17 cellular contexts compared by ENCODE assay signal in the genomic region with DNA sequence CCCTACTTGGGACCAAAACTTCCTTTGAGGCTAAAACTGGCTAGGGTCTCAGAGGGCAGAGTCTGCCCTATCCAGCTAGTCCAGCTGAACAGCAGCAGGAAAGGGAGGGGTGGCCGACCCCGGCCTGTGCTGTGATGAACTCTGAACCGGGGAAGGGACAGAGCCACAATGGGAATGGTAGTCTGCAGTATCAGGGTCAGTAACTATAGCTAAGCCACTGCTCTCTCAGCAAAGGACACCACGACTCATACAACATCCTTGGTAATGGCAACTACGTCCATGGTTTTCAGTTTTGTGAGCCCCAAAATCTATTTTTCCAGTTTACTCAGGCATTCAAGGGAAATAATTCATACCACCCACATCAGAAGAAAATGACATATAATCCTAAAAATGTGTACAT.
A peak's percentile ranks its signal among the peaks of the same experiment; 100 is the strongest.
DNase-seq lines count a peak whose midpoint lies in the region; ATAC-seq and TF ChIP-seq lines count a peak whose summit lies in the region.
"Had no signal": no experiment of that assay in that cellular context is flagged by ENCODE, and none has a peak within 500 bp of the region (broad histone marks: within the 10 kb centered on the region; RNA-seq: fewer than 3 reads in every experiment).

No MANE protein-coding gene starts in this region.

- no peaks in the 10 kb centered on the region for H3K9me2 ChIP-seq in GM23338 (ENCODE audit: insufficient read depth)

- H3K27ac ChIP-seq in GM23338 (ENCODE audit: low read depth), result no peak overlapping the region
- no peak overlapping the region for H3K27ac ChIP-seq in neural progenitor cell
- H3K27ac ChIP-seq in trophoblast cell (ENCODE audit: low read depth, low read length), result no peak overlapping the region
- no peak overlapping the region for H3K27ac ChIP-seq in naive thymus-derived CD4-positive, alpha-beta T cell (ENCODE audit: low read depth, low read length)
- H3K27ac ChIP-seq: GM23248 had no signal

- no peak for TF ChIP-seq CTCF in GM23338 (conservative IDR thresholded peaks at IDR 0.05; ENCODE audit: low read depth in 2 of 2)
- TF ChIP-seq CTCF in WTC11 (IDR thresholded peaks at IDR 0.05), result no peak
- no peak for TF ChIP-seq CTCF in neural progenitor cell (IDR thresholded peaks at IDR 0.05)

- H2BK5ac ChIP-seq in trophoblast cell (ENCODE audit: low read depth, low read length, poor library complexity), result no peak overlapping the region

- H3K9ac ChIP-seq in neural progenitor cell, result no peak overlapping the region
- H3K9ac ChIP-seq in trophoblast cell (ENCODE audit: low read length), result no peak overlapping the region
- H3K9ac ChIP-seq: GM23248 had no signal

- H3K4me2 ChIP-seq in GM23338 (no peak overlapping the region), neural progenitor cell (no peak overlapping the region), trophoblast cell (ENCODE audit: low read length) (no peak overlapping the region)

- H4K20me1 ChIP-seq in GM23338 (replicated peaks; ENCODE audit: insufficient read depth) (no peaks in the 10 kb centered on the region), neural progenitor cell (ENCODE audit: low read depth) (no peaks in the 10 kb centered on the region)

- H3K4me3 ChIP-seq in GM23338 (no peak overlapping the region), neural progenitor cell (no peak overlapping the region), trophoblast cell (ENCODE audit: low read depth, low read length) (no peak overlapping the region)
- H3K4me3 ChIP-seq in naive thymus-derived CD4-positive, alpha-beta T cell (ENCODE audit: low read length), result no peak overlapping the region
- H3K4me3 ChIP-seq: GM23248 had no signal

- no peaks in the 10 kb centered on the region for H3F3A ChIP-seq in GM23338 (replicated peaks; ENCODE audit: low read depth)
- H3F3A ChIP-seq in neural progenitor cell (ENCODE audit: low read depth), result no peaks in the 10 kb centered on the region

- H3K27me3 ChIP-seq in GM23338 (ENCODE audit: insufficient read depth) (no peaks in the 10 kb centered on the region), neural progenitor cell (no peaks in the 10 kb centered on the region), trophoblast cell (ENCODE audit: insufficient read depth, low read length) (no peaks in the 10 kb centered on the region)
- no peaks in the 10 kb centered on the region for H3K27me3 ChIP-seq in naive thymus-derived CD4-positive, alpha-beta T cell (ENCODE audit: control insufficient read depth in 2 of 2, insufficient read depth in 2 of 2, low read length in 2 of 2)

- H2BK120ac ChIP-seq in trophoblast cell (ENCODE audit: insufficient read depth, low read length, poor library complexity), result no peak overlapping the region

- no peaks in the 10 kb centered on the region for H3K9me3 Mint-ChIP-seq in GM23338
- H3K9me3 Mint-ChIP-seq in WTC11, result peaks cover 8% of the 10 kb centered on the region
- peaks cover 5% of the 10 kb centered on the region for H3K9me3 Mint-ChIP-seq in neural progenitor cell
- H3K9me3 Mint-ChIP-seq in naive thymus-derived CD4-positive, alpha-beta T cell, result peaks cover 0 to 3% (median 0%) of the 10 kb centered on the region in 11 donors
- H3K9me3 Mint-ChIP-seq: CD4-positive, alpha-beta memory T cell; H9 had no signal

- H2AFZ ChIP-seq in GM23338 (no peak overlapping the region), neural progenitor cell (replicated peaks) (no peak overlapping the region), trophoblast cell (ENCODE audit: insufficient read depth, low read length, poor library complexity) (no peak overlapping the region)
- H2AFZ ChIP-seq: GM23248 had no signal

- H3K4ac ChIP-seq in trophoblast cell (ENCODE audit: low read depth, low read length), result no peak overlapping the region

- H3K4me1 Mint-ChIP-seq in GM23338, result no peaks in the 10 kb centered on the region; the same call in 1 of the 3 replicates
- no peaks in the 10 kb centered on the region for H3K4me1 Mint-ChIP-seq in WTC11
- peaks cover 19% of the 10 kb centered on the region for H3K4me1 Mint-ChIP-seq in neural progenitor cell
- peaks cover 0 to 4% (median 0%) of the 10 kb centered on the region in 7 donors for H3K4me1 Mint-ChIP-seq in naive thymus-derived CD4-positive, alpha-beta T cell
- H3K4me1 Mint-ChIP-seq: CD4-positive, alpha-beta memory T cell; H9 had no signal

- H3K36me3 ChIP-seq in GM23338 (ENCODE audit: insufficient read depth) (no peaks in the 10 kb centered on the region), neural progenitor cell (no peaks in the 10 kb centered on the region), trophoblast cell (ENCODE audit: control insufficient read depth in 1 of 2, insufficient read depth in 2 of 2, low read length in 2 of 2) (peaks cover 2 to 5% of the 10 kb centered on the region in 2 experiments)
- H3K36me3 ChIP-seq in naive thymus-derived CD4-positive, alpha-beta T cell (ENCODE audit: control insufficient read depth in 2 of 3, insufficient read depth in 3 of 3, low read length in 3 of 3), result peaks cover 0 to 32% (median 4%) of the 10 kb centered on the region in 3 experiments

- POLR2A ChIA-PET in WTC11 (lab: Charles Lee), result no interaction called here
- POLR2A ChIA-PET in naive thymus-derived CD4-positive, alpha-beta T cell (lab: Charles Lee), result no interaction called here

- no peak overlapping the region for H2BK12ac ChIP-seq in trophoblast cell (ENCODE audit: low read length)

- H3K18ac ChIP-seq in trophoblast cell (ENCODE audit: low read length), result peak overlapping the region; percentile 47

- no peak overlapping the region for H4K91ac ChIP-seq in trophoblast cell (ENCODE audit: low read depth, low read length)

- H3K36me3 Mint-ChIP-seq in GM23338 (ENCODE audit: low read depth) (peaks cover 15% of the 10 kb centered on the region), WTC11 (peaks cover 18% of the 10 kb centered on the region), neural progenitor cell (peaks cover 22% of the 10 kb centered on the region)
- peaks cover 18 to 83% (median 54%) of the 10 kb centered on the region in 5 donors for H3K36me3 Mint-ChIP-seq in naive thymus-derived CD4-positive, alpha-beta T cell

- H3K4me1 ChIP-seq in GM23338 (ENCODE audit: insufficient read depth) (no peaks in the 10 kb centered on the region), neural progenitor cell (no peaks in the 10 kb centered on the region), trophoblast cell (ENCODE audit: control insufficient read depth in 1 of 2, insufficient read depth in 2 of 2, low read length in 2 of 2) (peaks cover 4 to 8% of the 10 kb centered on the region in 2 experiments)
- H3K4me1 ChIP-seq in naive thymus-derived CD4-positive, alpha-beta T cell (ENCODE audit: control insufficient read depth in 2 of 2, insufficient read depth in 2 of 2, low read length in 2 of 2), result no peaks in the 10 kb centered on the region

- no peak overlapping the region for H3K23ac ChIP-seq in trophoblast cell (ENCODE audit: low read length)

- no peak overlapping the region for H2AK5ac ChIP-seq in trophoblast cell (ENCODE audit: low read length)

- ATAC-seq in GM23338 (peak; percentile 30; the same call in 1 of the 3 replicates), WTC11 (peak; percentile 43; the same call in 1 of the 2 replicates), GM18873 (IDR thresholded peaks at IDR 0.05; ENCODE audit: low FRiP score, unreplicated experiment) (no peak)
- no peak for ATAC-seq in naive thymus-derived CD4-positive, alpha-beta T cell
- ATAC-seq: HCT116 had no signal

- H3K27ac Mint-ChIP-seq in GM23338 (no peak overlapping the region), WTC11 (no peak overlapping the region), neural progenitor cell (peak overlapping the region; percentile 30)
- no peak overlapping the region for H3K27ac Mint-ChIP-seq in naive thymus-derived CD4-positive, alpha-beta T cell

- H3K14ac ChIP-seq in trophoblast cell (ENCODE audit: low read length), result no peak overlapping the region

- no CpG with 5 or more reads among the region's 5 CpGs for WGBS in trophoblast cell (ENCODE audit: extremely low coverage, insufficient coverage, insufficient read length)

- CTCF ChIA-PET in WTC11 (lab: Charles Lee), result interaction anchor here (0.7 kb wide), 1 partner anchor 91 kb away, joined by 3 read pairs; no protein-coding TSS in a partner anchor
- CTCF ChIA-PET in naive thymus-derived CD4-positive, alpha-beta T cell (lab: Charles Lee), result interaction anchor here (0.6 to 1.1 kb wide), 2 partner anchors 16 to 19 kb away, joined by 3 to 4 read pairs; no protein-coding TSS in a partner anchor

- intact Hi-C loops in naive thymus-derived CD4-positive, alpha-beta T cell (cut with micrococcal nuclease), result loop anchor here in 1 of 2 donors (10.0 kb wide), 1 partner anchor 89 kb away; no protein-coding TSS in a partner anchor

- no peak overlapping the region for H4K12ac ChIP-seq in trophoblast cell (ENCODE audit: low read depth, low read length)

- DNase-seq in GM23338 (ENCODE audit: low spot score), result no peak
- no peak for DNase-seq in WTC11 (ENCODE audit: low spot score)
- no peak for DNase-seq in neural progenitor cell (ENCODE audit: low spot score)
- DNase-seq in trophoblast cell, result no peak
- DNase-seq in naive thymus-derived CD4-positive, alpha-beta T cell, result no peak
- DNase-seq in NCI-H510A treated with DMSO at 0.1 percent for 48 hours (lab: John Stamatoyannopoulos, UW), result no peak
- DNase-seq: C1 segment of cervical spinal cord; Calu3; CD4-positive, alpha-beta memory T cell; COR-L47; DMS53; DMS79 treated with DMSO at 0.1 percent for 48 hours; GF-D8; GM23248; H9 had no signal

- no peak overlapping the region for H4K8ac ChIP-seq in trophoblast cell (ENCODE audit: low read depth, low read length)

- no peaks in the 10 kb centered on the region for H3K79me1 ChIP-seq in trophoblast cell (ENCODE audit: low read length)

- H3K79me2 ChIP-seq in GM23338 (replicated peaks; ENCODE audit: insufficient read depth) (no peaks in the 10 kb centered on the region), neural progenitor cell (ENCODE audit: low read depth) (no peaks in the 10 kb centered on the region), trophoblast cell (ENCODE audit: control insufficient read depth, insufficient read depth, low read length, poor library complexity) (no peaks in the 10 kb centered on the region)

- no peaks in the 10 kb centered on the region for H3K27me3 Mint-ChIP-seq in GM23338 (ENCODE audit: insufficient read depth, low read depth, poor library complexity)
- H3K27me3 Mint-ChIP-seq in WTC11 (ENCODE audit: low read depth), result no peaks in the 10 kb centered on the region
- no peaks in the 10 kb centered on the region for H3K27me3 Mint-ChIP-seq in neural progenitor cell (ENCODE audit: insufficient read depth, low read depth)
- H3K27me3 Mint-ChIP-seq in naive thymus-derived CD4-positive, alpha-beta T cell, result no peaks in the 10 kb centered on the region
- H3K27me3 Mint-ChIP-seq: CD4-positive, alpha-beta memory T cell had no signal

- H3K9me3 ChIP-seq in neural progenitor cell (ENCODE audit: low read depth), result no peaks in the 10 kb centered on the region
- H3K9me3 ChIP-seq in trophoblast cell (ENCODE audit: insufficient read depth, low read depth, low read length), result no peaks in the 10 kb centered on the region
- no peaks in the 10 kb centered on the region for H3K9me3 ChIP-seq in naive thymus-derived CD4-positive, alpha-beta T cell (ENCODE audit: control insufficient read depth in 2 of 3, low read length in 3 of 3)

- H3K4me3 Mint-ChIP-seq in GM23338 (no peak overlapping the region), WTC11 (no peak overlapping the region), neural progenitor cell (no peak overlapping the region)
- H3K4me3 Mint-ChIP-seq in naive thymus-derived CD4-positive, alpha-beta T cell, result no peak overlapping the region
- H3K4me3 Mint-ChIP-seq: CD4-positive, alpha-beta memory T cell; H9 had no signal

Comparison
In these comparisons a context has a peak if more than half of its experiments do, and no peak if none do; other contexts are left out.
1. ATAC-seq: peak in GM23338 (single experiment) and WTC11 (single experiment); none in GM18873 (single experiment) and naive thymus-derived CD4-positive, alpha-beta T cell (single experiment).